Comparison of ENCODE assay signal across 17 cellular contexts in the genomic region with DNA sequence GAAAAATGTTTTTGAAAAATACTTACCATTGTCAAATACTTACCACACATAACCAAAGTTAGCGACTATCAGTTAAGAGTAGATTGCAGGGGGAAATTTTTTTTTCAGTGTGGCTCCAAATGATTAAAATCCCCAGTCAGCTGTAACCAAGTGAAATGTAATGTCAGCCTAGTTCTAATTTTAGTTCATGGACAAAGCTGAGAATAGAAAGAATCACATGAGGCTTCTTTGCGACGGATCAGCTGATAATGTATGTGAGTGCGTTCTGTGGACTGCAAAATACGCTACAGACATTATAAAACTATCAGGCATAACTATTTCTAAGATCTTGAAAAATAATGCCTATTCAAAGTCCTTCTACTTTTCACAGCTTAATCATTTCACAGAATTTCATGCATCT. TPM values are rescaled to one million over a fixed set of nuclear protein-coding genes. Genes with fewer than 3 reads are reported as not detected.
DNase-seq lines count a peak whose midpoint lies in the region; ATAC-seq and TF ChIP-seq lines count a peak whose summit lies in the region.
"Had no signal": no experiment of that assay in that cellular context is flagged by ENCODE, and none has a peak within 500 bp of the region (broad histone marks: within the 10 kb centered on the region; RNA-seq: fewer than 3 reads in every experiment).

A gene (minus strand): TSS at position 165 of the 400 bp plus-strand sequence. CDS start 9,740 bp downstream, outside the sequence.

- no peaks in the 10 kb centered on the region for H4K20me1 ChIP-seq in Karpas-422 (ENCODE audit: insufficient read depth, low read depth, low read length)

- TF ChIP-seq CTCF in right atrium auricular region (IDR thresholded peaks at IDR 0.05), result no peak
- no peak for TF ChIP-seq CTCF in psoas muscle (IDR thresholded peaks at IDR 0.05)

- H3K9ac ChIP-seq in Karpas-422 (ENCODE audit: low read length), result no peak within 1 kb of the TSS

- H3K4me1 ChIP-seq in right atrium auricular region (no peaks in the 10 kb centered on the region), psoas muscle (peaks cover 9% of the 10 kb centered on the region), Karpas-422 (ENCODE audit: low read length) (peaks cover 7% of the 10 kb centered on the region)

- no peak within 1 kb of the TSS for H3K4me2 ChIP-seq in Karpas-422 (ENCODE audit: low read depth, low read length, poor library complexity, severe bottlenecking)
- H3K4me2 ChIP-seq: GM23338 had no signal

- H3K27me3 ChIP-seq in right atrium auricular region, result no peaks in the 10 kb centered on the region
- no peaks in the 10 kb centered on the region for H3K27me3 ChIP-seq in psoas muscle (ENCODE audit: insufficient read depth in 3 of 3, low read length in 2 of 3)
- H3K27me3 ChIP-seq in Karpas-422 (ENCODE audit: low read length), result no peaks in the 10 kb centered on the region

- H3K36me3 ChIP-seq in right atrium auricular region, result no peaks in the 10 kb centered on the region
- H3K36me3 ChIP-seq in psoas muscle (ENCODE audit: insufficient read depth in 1 of 2, low read depth in 1 of 2), result peaks cover 0 to 5% of the 10 kb centered on the region in 2 donors
- H3K36me3 ChIP-seq in Karpas-422 (ENCODE audit: insufficient read depth, low read length), result no peaks in the 10 kb centered on the region; the same call in 1 of the 2 replicates

- no peak within 1 kb of the TSS for H2AFZ ChIP-seq in Karpas-422 (ENCODE audit: low read length)
- H2AFZ ChIP-seq: GM23338 had no signal

- ATAC-seq in psoas muscle (peak; percentile 82 to 93 (median 86)), HG02884 (IDR thresholded peaks at IDR 0.05; ENCODE audit: unreplicated experiment) (no peak), HG03108 (IDR thresholded peaks at IDR 0.05; ENCODE audit: unreplicated experiment) (no peak)
- ATAC-seq: GM23338 had no signal

- no peaks in the 10 kb centered on the region for H3K79me2 ChIP-seq in Karpas-422 (ENCODE audit: low read length)

- DNase-seq in OCI-M1 (lab: John Stamatoyannopoulos, UW), result peak; percentile 33
- peak; percentile 72 for DNase-seq in foreskin melanocyte
- DNase-seq in right atrium auricular region (ENCODE audit: low spot score), result no peak
- no peak for DNase-seq in psoas muscle
- no peak for DNase-seq in Karpas-422
- DNase-seq in DMS79 (lab: John Stamatoyannopoulos, UW), result no peak
- DNase-seq: DND-41, GDM1, Kasumi-1, NCI-H1417 treated with DMSO at 0.1 percent for 48 hours, NCI-H2029, NCI-H510A, NCI-H82, SIG-M5 had no signal

- no peaks in the 10 kb centered on the region for H3K9me2 ChIP-seq in Karpas-422 (replicated peaks; ENCODE audit: insufficient read depth, low read length)

- H3K9me3 ChIP-seq in right atrium auricular region (no peaks in the 10 kb centered on the region), psoas muscle (no peaks in the 10 kb centered on the region), Karpas-422 (ENCODE audit: low read length) (no peaks in the 10 kb centered on the region)

- 16 to 35% (median 17%) methylated on average over 5 of the region's 5 CpGs for WGBS in psoas muscle, 3 donors

- intact Hi-C loops in psoas muscle (cut with DNase I), result no loop called here

- H3K27ac ChIP-seq in right atrium auricular region (peak within 1 kb of the TSS; percentile 56 to 77), psoas muscle (peak within 1 kb of the TSS; percentile 83), Karpas-422 (ENCODE audit: low read length) (no peak within 1 kb of the TSS)

- H3K4me3 ChIP-seq in right atrium auricular region, result peak within 1 kb of the TSS; percentile 39 to 41
- peak within 1 kb of the TSS; percentile 69 for H3K4me3 ChIP-seq in psoas muscle
- H3K4me3 ChIP-seq in Karpas-422 (ENCODE audit: low read length), result no peak within 1 kb of the TSS
- H3K4me3 ChIP-seq: GM23338 had no signal

RNA-seq across cellular contexts. Expression of the gene that starts here (rescaled TPM):
- 100 to 1,000 TPM in 1 of 2 donors, 10 to 100 TPM in 1; 27.6 to 142 TPM for total RNA-seq in right atrium auricular region
- total RNA-seq in psoas muscle, result 100 to 1,000 TPM in 3 of 4 donors, 10 to 100 TPM in 1; 92.5 to 227 (median 132) TPM
- polyA plus RNA-seq in psoas muscle, result 10 to 100 TPM; 27.7 to 89.3 (median 59.1) TPM
- 3.5 and 5.2 TPM in 2 replicates for total RNA-seq in Karpas-422 (2014; rRNA removed; shearing (Covaris generic); ENCODE audit: low replicate concordance)

Comparison
In these comparisons a context has a peak if more than half of its experiments do, and no peak if none do; other contexts are left out.
1. DNase-seq: peak in OCI-M1 (single experiment) and foreskin melanocyte (single experiment); none in right atrium auricular region (single experiment), psoas muscle (0 of 2), Karpas-422 (single experiment) and DMS79 (single experiment).
2. ATAC-seq: peak in psoas muscle (4 of 4); none in HG02884 (single experiment) and HG03108 (single experiment).